Comparison of ENCODE assay signal across 14 cellular contexts in genomic region chr1:182035097-182035770, GRCh38. TPM values are rescaled to one million over a fixed set of nuclear protein-coding genes. Genes with fewer than 3 reads are reported as not detected.
DNase-seq lines count a peak whose midpoint lies in the region; ATAC-seq, FAIRE-seq and TF ChIP-seq lines count a peak whose summit lies in the region.
"Had no signal": no experiment of that assay in that cellular context is flagged by ENCODE, and none has a peak within 500 bp of the region (broad histone marks: within the 10 kb centered on the region; RNA-seq: fewer than 3 reads in every experiment).

No MANE protein-coding gene starts in this region.

- TF ChIP-seq CTCF in Panc1 (IDR thresholded peaks at IDR 0.05) (peak; percentile 18; the same call in 1 of the 2 replicates), osteocyte (IDR thresholded peaks at IDR 0.05) (peak; percentile 13)

- ATAC-seq in Panc1, result no peak
- ATAC-seq in HG03045 (IDR thresholded peaks at IDR 0.05; ENCODE audit: unreplicated experiment), result no peak
- ATAC-seq: activated CD8-positive, alpha-beta memory T cell treated with anti-CD3 and anti-CD28 coated beads, Interleukin-2, amount 10 ng/mL, durations not matched to agents 7 days and 5 days; T-helper 17 cell had no signal

- POLR2A ChIA-PET in Panc1 (lab: Charles Lee), result no interaction called here

- no peaks in the 10 kb centered on the region for H3K36me3 ChIP-seq in Panc1 (ENCODE audit: control insufficient read depth, insufficient read depth, low read length)

- H3K9me3 ChIP-seq in Panc1 (ENCODE audit: control insufficient read depth, insufficient read depth, low read depth, low read length), result peaks cover 8% of the 10 kb centered on the region; the same call in 1 of the 2 replicates

- TF ChIP-seq POLR2A in GM12892 (IDR thresholded peaks at IDR 0.05; ENCODE audit: low read depth, low read length), result no peak

- H3K36me3 Mint-ChIP-seq in activated naive CD4-positive, alpha-beta T cell treated with anti-CD3 and anti-CD28 coated beads for 36 hours (ENCODE audit: low read depth), result no peaks in the 10 kb centered on the region
- H3K36me3 Mint-ChIP-seq in osteocyte (ENCODE audit: unreplicated experiment), result no peaks in the 10 kb centered on the region
- H3K36me3 Mint-ChIP-seq: activated CD8-positive, alpha-beta memory T cell treated with anti-CD3 and anti-CD28 coated beads, Interleukin-2, amount 10 ng/mL, durations not matched to agents 7 days and 5 days; CD4-positive, alpha-beta memory T cell had no signal

- CTCF ChIA-PET in activated naive CD4-positive, alpha-beta T cell treated with anti-CD3 and anti-CD28 coated beads for 36 hours (lab: Charles Lee), result interaction anchor here (1.0 to 1.3 kb wide), 2 partner anchors 19 to 35 kb away, joined by 3 to 4 read pairs; no protein-coding TSS in a partner anchor
- CTCF ChIA-PET in Panc1 (lab: Charles Lee), result no interaction called here

- no peak overlapping the region for H3K27ac ChIP-seq in Panc1 (ENCODE audit: low read length)

- no peaks in the 10 kb centered on the region for H3K4me1 ChIP-seq in Panc1 (ENCODE audit: control insufficient read depth, insufficient read depth, low read length)

- peaks cover 11% of the 10 kb centered on the region for H3K9me3 Mint-ChIP-seq in activated naive CD4-positive, alpha-beta T cell treated with anti-CD3 and anti-CD28 coated beads for 36 hours
- H3K9me3 Mint-ChIP-seq in osteocyte (ENCODE audit: unreplicated experiment), result peaks cover 6% of the 10 kb centered on the region

- intact Hi-C loops in activated naive CD4-positive, alpha-beta T cell treated with anti-CD3 and anti-CD28 coated beads for 36 hours (cut with micrococcal nuclease), result no loop called here
- intact Hi-C loops in Panc1 (cut with micrococcal nuclease; ENCODE audit: unreplicated experiment), result no loop called here

- in situ Hi-C loops in Panc1 (cut with HindIII; ENCODE audit: low pct_unique_long_range_greater_than_20kb, low sequenced_read_pairs), result no loop called here

- no peak overlapping the region for H3K4me3 Mint-ChIP-seq in activated naive CD4-positive, alpha-beta T cell treated with anti-CD3 and anti-CD28 coated beads for 36 hours
- H3K4me3 Mint-ChIP-seq in osteocyte (ENCODE audit: unreplicated experiment), result no peak overlapping the region
- H3K4me3 Mint-ChIP-seq: activated CD8-positive, alpha-beta memory T cell treated with anti-CD3 and anti-CD28 coated beads, Interleukin-2, amount 10 ng/mL, durations not matched to agents 7 days and 5 days; CD4-positive, alpha-beta memory T cell; T-helper 17 cell had no signal

- H3K27ac Mint-ChIP-seq in activated naive CD4-positive, alpha-beta T cell treated with anti-CD3 and anti-CD28 coated beads for 36 hours, result no peak overlapping the region
- H3K27ac Mint-ChIP-seq in osteocyte (ENCODE audit: unreplicated experiment), result no peak overlapping the region
- H3K27ac Mint-ChIP-seq: activated CD8-positive, alpha-beta memory T cell treated with anti-CD3 and anti-CD28 coated beads, Interleukin-2, amount 10 ng/mL, durations not matched to agents 7 days and 5 days; CD4-positive, alpha-beta memory T cell; T-helper 17 cell had no signal

- H3K4me3 ChIP-seq in Panc1 (ENCODE audit: low read depth in 2 of 2, low read length in 2 of 2), result no peak overlapping the region

- BruUV-seq in Panc1 (replicated peaks; lab: Mats Ljungman, UMichigan), result no TSS peak

- H3K27me3 ChIP-seq in Panc1 (ENCODE audit: control insufficient read depth, insufficient read depth, low read length), result no peaks in the 10 kb centered on the region; the same call in 1 of the 2 replicates

- no peaks in the 10 kb centered on the region for H3K27me3 Mint-ChIP-seq in activated naive CD4-positive, alpha-beta T cell treated with anti-CD3 and anti-CD28 coated beads for 36 hours (ENCODE audit: low read depth)
- H3K27me3 Mint-ChIP-seq in osteocyte (ENCODE audit: unreplicated experiment), result peaks cover 6% of the 10 kb centered on the region
- H3K27me3 Mint-ChIP-seq: activated CD8-positive, alpha-beta memory T cell treated with anti-CD3 and anti-CD28 coated beads, Interleukin-2, amount 10 ng/mL, durations not matched to agents 7 days and 5 days; CD4-positive, alpha-beta memory T cell; T-helper 17 cell had no signal

- peak; percentile 31 for DNase-seq in activated naive CD4-positive, alpha-beta T cell treated with anti-CD3 and anti-CD28 coated beads for 36 hours
- DNase-seq in activated naive CD4-positive, alpha-beta T cell (lab: John Stamatoyannopoulos, UW), result no peak
- DNase-seq in GM12892 (ENCODE audit: insufficient read length), result no peak
- DNase-seq in Panc1 (ENCODE audit: low read depth, low spot score), result no peak
- no peak for DNase-seq in osteocyte (ENCODE audit: extremely low spot score, unreplicated experiment)
- DNase-seq in NCI-H2107 treated with DMSO at 0.1 percent for 48 hours (lab: John Stamatoyannopoulos, UW; ENCODE audit: unreplicated experiment), result no peak
- DNase-seq in C1 segment of cervical spinal cord (lab: John Stamatoyannopoulos, UW), result no peak
- DNase-seq: activated CD8-positive, alpha-beta memory T cell treated with anti-CD3 and anti-CD28 coated beads, Interleukin-2, amount 10 ng/mL, durations not matched to agents 7 days and 5 days; amygdala; CD4-positive, alpha-beta memory T cell; midbrain; MV-4-11; T-helper 17 cell had no signal

- H3K4me1 Mint-ChIP-seq in activated naive CD4-positive, alpha-beta T cell treated with anti-CD3 and anti-CD28 coated beads for 36 hours (ENCODE audit: low read depth), result no peaks in the 10 kb centered on the region
- H3K4me1 Mint-ChIP-seq in osteocyte (ENCODE audit: unreplicated experiment), result no peaks in the 10 kb centered on the region

- peak; percentile 17 for FAIRE-seq in GM12892 (lab: Jason Lieb, UNC)

RNA-seq across cellular contexts. Expression of gene ZNF648, which starts 26.3 kb away (rescaled TPM):
- not detected for total RNA-seq in activated naive CD4-positive, alpha-beta T cell treated with anti-CD3 and anti-CD28 coated beads for 36 hours
- polyA plus RNA-seq in GM12892 (2012; ENCODE audit: missing spikeins), result not detected
- total RNA-seq in Panc1 (2021; ENCODE audit: unreplicated experiment) (not detected), osteocyte (not detected in 2 replicates)
- not detected for polyA plus RNA-seq in Panc1 (2012; ENCODE audit: insufficient read length)
- total RNA-seq: activated CD8-positive, alpha-beta memory T cell treated with anti-CD3 and anti-CD28 coated beads, Interleukin-2, amount 10 ng/mL, durations not matched to agents 7 days and 5 days; CD4-positive, alpha-beta memory T cell; T-helper 17 cell had no signal
- polyA plus RNA-seq: CD4-positive, alpha-beta memory T cell had no signal
